21 cellular contexts compared by ENCODE assay signal in genomic region chr18:26421931-26422330, GRCh38.
DNase-seq lines count a peak whose midpoint lies in the region; ATAC-seq and TF ChIP-seq lines count a peak whose summit lies in the region.
"Had no signal": no experiment of that assay in that cellular context is flagged by ENCODE, and none has a peak within 500 bp of the region (broad histone marks: within the 10 kb centered on the region; RNA-seq: fewer than 3 reads in every experiment).

No MANE protein-coding gene starts in this region.

- no peak for TF ChIP-seq CTCF in right atrium auricular region (IDR thresholded peaks at IDR 0.05)
- no peak for TF ChIP-seq CTCF in heart left ventricle (IDR thresholded peaks at IDR 0.05)

- intact Hi-C loops in heart left ventricle (cut with DNase I): no loop called here
- intact Hi-C loops in sciatic nerve (cut with DNase I): no loop called here

- H3K27ac ChIP-seq in right atrium auricular region (no peak overlapping the region), heart left ventricle (no peak overlapping the region)
- H3K27ac ChIP-seq: 22Rv1, BLaER1, C4-2B, GM23248 had no signal

- H3K36me3 ChIP-seq in right atrium auricular region: no peaks in the 10 kb centered on the region
- H3K36me3 ChIP-seq in heart left ventricle: no peaks in the 10 kb centered on the region
- H3K36me3 ChIP-seq: BLaER1 had no signal

- no peaks in the 10 kb centered on the region for H3K4me1 ChIP-seq in right atrium auricular region
- H3K4me1 ChIP-seq in heart left ventricle: no peaks in the 10 kb centered on the region
- H3K4me1 ChIP-seq: BLaER1, Caco-2 had no signal

- H3K9me3 ChIP-seq in right atrium auricular region (no peaks in the 10 kb centered on the region), heart left ventricle (no peaks in the 10 kb centered on the region)
- H3K9me3 ChIP-seq: BLaER1, Caco-2 had no signal

- TF ChIP-seq POLR2A in heart left ventricle (IDR thresholded peaks at IDR 0.05): no peak

- peak; percentile 54 for DNase-seq in NCI-H2196 (lab: John Stamatoyannopoulos, UW; ENCODE audit: unreplicated experiment)
- no peak for DNase-seq in NCI-H2196 treated with DMSO at 0.1 percent for 48 hours (lab: John Stamatoyannopoulos, UW; ENCODE audit: unreplicated experiment)
- DNase-seq in right atrium auricular region (ENCODE audit: low spot score): peak; percentile 34
- DNase-seq in heart left ventricle: no peak
- peak; percentile 59 for DNase-seq in mesenteric fat pad (ENCODE audit: low spot score)
- no peak for DNase-seq in sciatic nerve (ENCODE audit: low spot score)
- no peak for DNase-seq in activated CD4-positive, alpha-beta T cell treated with anti-CD3 and anti-CD28 coated beads for 4 hours
- DNase-seq: Caco-2; CD4-positive, CD25-positive, alpha-beta regulatory T cell; CD8-positive, alpha-beta T cell; DMS153; EL; GDM1; GM23248; H9 had no signal

- H3K4me3 ChIP-seq in right atrium auricular region: no peak overlapping the region
- H3K4me3 ChIP-seq in heart left ventricle: no peak overlapping the region
- H3K4me3 ChIP-seq: BLaER1, GM12878, GM23248 had no signal

- no peak for ATAC-seq in heart left ventricle
- ATAC-seq in sciatic nerve: peak; percentile 11
- no peak for ATAC-seq in GM21367 (IDR thresholded peaks at IDR 0.05; ENCODE audit: unreplicated experiment)
- ATAC-seq: CD8-positive, alpha-beta T cell; HCT116 had no signal

- no peaks in the 10 kb centered on the region for H3K27me3 ChIP-seq in right atrium auricular region
- no peaks in the 10 kb centered on the region for H3K27me3 ChIP-seq in heart left ventricle
- H3K27me3 ChIP-seq: BLaER1 had no signal

- 87 to 92% (median 88%) methylated on average over 9 of the region's 9 CpGs for WGBS in heart left ventricle, 4 donors

Comparison
In these comparisons a context has a peak if more than half of its experiments do, and no peak if none do; other contexts are left out.
1. DNase-seq: peak in NCI-H2196 (single experiment), right atrium auricular region (single experiment) and mesenteric fat pad (single experiment); none in NCI-H2196 treated with DMSO at 0.1 percent for 48 hours (single experiment), heart left ventricle (0 of 5), sciatic nerve (single experiment) and activated CD4-positive, alpha-beta T cell treated with anti-CD3 and anti-CD28 coated beads for 4 hours (0 of 2).